8 cellular contexts compared by ENCODE assay signal in genomic region chr6:27091661-27092315, GRCh38.
A peak's percentile ranks its signal among the peaks of the same experiment; 100 is the strongest.
DNase-seq lines count a peak whose midpoint lies in the region.

No MANE protein-coding gene starts in this region.

- peak overlapping the region; percentile 43 for H3K9ac ChIP-seq in GM23248

- peak overlapping the region; percentile 56 for H2AFZ ChIP-seq in GM23248

- H3K4me1 ChIP-seq in GM23248 (ENCODE audit: insufficient read depth): no peaks in the 10 kb centered on the region

- no peaks in the 10 kb centered on the region for H3K79me2 ChIP-seq in GM23248 (ENCODE audit: insufficient read depth)

- 1 to 2% methylated on average over 27 of the region's 27 CpGs for WGBS in GM23248 (ENCODE audit: low coverage in 1 of 2, low lambda C conversion rate in 2 of 2, missing lambda C conversion rate in 2 of 2), 2 experiments

- no peaks in the 10 kb centered on the region for H3K9me2 ChIP-seq in GM23248 (ENCODE audit: insufficient read depth)

- H3K27ac ChIP-seq in GM23248: peak overlapping the region; percentile 8; the same call in 1 of the 2 replicates

- H4K20me1 ChIP-seq in GM23248 (ENCODE audit: insufficient read depth): no peaks in the 10 kb centered on the region

- H3K36me3 ChIP-seq in GM23248 (ENCODE audit: low read depth): no peaks in the 10 kb centered on the region

- H3K4me3 ChIP-seq in GM23248: peak overlapping the region; percentile 63

- no peaks in the 10 kb centered on the region for H3K27me3 ChIP-seq in GM23248 (replicated peaks; ENCODE audit: insufficient read depth)

- H3F3A ChIP-seq in GM23248 (ENCODE audit: insufficient read depth): peaks cover 24% of the 10 kb centered on the region

- in situ Hi-C loops in GM23248 (cut with MboI): no loop called here

- DNase-seq in COLO829 (ENCODE audit: low spot score) (peak; percentile 98), GM23248 (peak; percentile 92), NCI-H2227 treated with DMSO at 0.1 percent for 48 hours (lab: John Stamatoyannopoulos, UW) (peak; percentile 84), hepatic stellate cell (ENCODE audit: low spot score) (peak; percentile 71), middle frontal gyrus (ENCODE audit: extremely low spot score, low spot score) (no peak), NCI-H1436 (lab: John Stamatoyannopoulos, UW) (no peak)
- DNase-seq in activated CD8-positive, alpha-beta memory T cell treated with anti-CD3 and anti-CD28 coated beads, Interleukin-2, amount 50 U/mL, for 48 hours: peak; percentile 76
- DNase-seq in stimulated activated CD4-positive, alpha-beta T cell treated with anti-CD3 and anti-CD28 coated beads, Interleukin-4, amount 100 ng/mL, for 1 hour: peak; percentile 13

- H3K4me2 ChIP-seq in GM23248 (ENCODE audit: unreplicated experiment): peak overlapping the region; percentile 84

- H3K9me3 ChIP-seq in GM23248 (ENCODE audit: low read depth): no peaks in the 10 kb centered on the region

Comparison
In these comparisons a context has a peak if more than half of its experiments do, and no peak if none do; other contexts are left out.
1. DNase-seq: peak in COLO829 (single experiment), GM23248 (single experiment), NCI-H2227 treated with DMSO at 0.1 percent for 48 hours (single experiment), activated CD8-positive, alpha-beta memory T cell treated with anti-CD3 and anti-CD28 coated beads, Interleukin-2, amount 50 U/mL, for 48 hours (single experiment), hepatic stellate cell (single experiment) and stimulated activated CD4-positive, alpha-beta T cell treated with anti-CD3 and anti-CD28 coated beads, Interleukin-4, amount 100 ng/mL, for 1 hour (single experiment); none in middle frontal gyrus (single experiment) and NCI-H1436 (single experiment).